Comparison of ENCODE assay signal across 14 cellular contexts in the genomic region with DNA sequence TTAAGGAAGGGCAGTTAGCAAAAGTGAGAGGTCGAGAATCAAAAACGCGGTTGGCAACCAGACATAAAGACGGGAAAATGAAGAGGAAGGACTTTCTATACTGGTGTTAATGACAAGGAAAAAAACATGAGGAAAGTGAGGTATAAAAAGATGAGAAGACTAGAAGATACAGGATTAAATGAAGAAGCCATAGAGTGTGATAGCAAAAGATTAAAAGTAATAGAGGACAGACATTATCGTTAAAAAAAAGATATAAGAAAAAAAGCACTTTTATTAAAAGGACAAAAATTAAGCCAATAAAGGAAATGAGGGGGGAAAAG. TPM values are rescaled to one million over a fixed set of nuclear protein-coding genes. Genes with fewer than 3 reads are reported as not detected.
A peak's percentile ranks its signal among the peaks of the same experiment; 100 is the strongest.
DNase-seq lines count a peak whose midpoint lies in the region; ATAC-seq, FAIRE-seq and TF ChIP-seq lines count a peak whose summit lies in the region.
"Had no signal": no experiment of that assay in that cellular context is flagged by ENCODE, and none has a peak within 500 bp of the region (broad histone marks: within the 10 kb centered on the region; RNA-seq: fewer than 3 reads in every experiment).

No MANE protein-coding gene starts in this region.

- H2AFZ ChIP-seq in SK-N-SH (ENCODE audit: low read depth), result 0 out of 2 replicates have a peak overlapping the region, but pooled peaks have one; percentile 81

- no peak for DNase-seq in SK-N-SH
- no peak for DNase-seq in SJCRH30
- DNase-seq in immature natural killer cell, result no peak
- no peak for DNase-seq in NCI-H345 treated with DMSO at 0.1 percent for 48 hours (lab: John Stamatoyannopoulos, UW; ENCODE audit: unreplicated experiment)
- no peak for DNase-seq in GM12891 (ENCODE audit: insufficient read length, low spot score)
- DNase-seq: 8988T; amniotic stem cell; endodermal cell; spleen; stimulated activated CD8-positive, alpha-beta memory T cell treated with anti-CD3 and anti-CD28 coated beads, Interleukin-4, amount 100 ng/mL, for 48 hours had no signal

- H3K9me2 ChIP-seq in SK-N-SH, result no peaks in the 10 kb centered on the region

- H3K27me3 Mint-ChIP-seq in immature natural killer cell (ENCODE audit: low read depth in 3 of 3), result peaks cover 14 to 22% (median 15%) of the 10 kb centered on the region in 3 donors

- TF ChIP-seq EP300 in SK-N-SH (IDR thresholded peaks at IDR 0.05; ENCODE audit: borderline replicate concordance in 1 of 2, low read depth in 1 of 2, low read length in 1 of 2), result no peak

- TF ChIP-seq CTCF in SK-N-SH (IDR thresholded peaks at IDR 0.05), result no peak

- H3K4me1 ChIP-seq in SK-N-SH (ENCODE audit: control insufficient read depth in 1 of 2, insufficient read depth in 2 of 2, low read depth in 1 of 2, low read length in 1 of 2) (peaks cover 10 to 17% of the 10 kb centered on the region in 2 experiments; a peak in 3 of 4 replicates), SJCRH30 (peaks cover 11% of the 10 kb centered on the region), subcutaneous abdominal adipose tissue (ENCODE audit: control insufficient read depth in 5 of 5, insufficient read depth in 5 of 5, low read length in 5 of 5) (peaks cover 6 to 51% (median 38%) of the 10 kb centered on the region in 5 donors)

- H3K36me3 ChIP-seq in SK-N-SH (replicated peaks in 1 of 2; ENCODE audit: control insufficient read depth in 1 of 2, insufficient read depth in 2 of 2, low read length in 1 of 2), result no peaks in the 10 kb centered on the region
- no peaks in the 10 kb centered on the region for H3K36me3 ChIP-seq in SJCRH30
- no peaks in the 10 kb centered on the region for H3K36me3 ChIP-seq in subcutaneous abdominal adipose tissue (ENCODE audit: control insufficient read depth in 5 of 5, insufficient read depth in 5 of 5, low read length in 5 of 5)
- H3K36me3 ChIP-seq: spleen had no signal

- no peak for TF ChIP-seq RAD21 in SK-N-SH (IDR thresholded peaks at IDR 0.05; ENCODE audit: low read length)

- no peak overlapping the region for H3K4me3 ChIP-seq in SK-N-SH (ENCODE audit: low read depth in 2 of 2, low read length in 1 of 2)
- peak overlapping the region; percentile 81 for H3K4me3 ChIP-seq in SJCRH30
- peak overlapping the region in 3 of 5 donors; percentile 82 to 89 (median 87) for H3K4me3 ChIP-seq in subcutaneous abdominal adipose tissue (ENCODE audit: low read depth in 1 of 5, low read length in 5 of 5)
- H3K4me3 ChIP-seq: mucosa of descending colon had no signal

- peak overlapping the region; percentile 70 to 92 (median 91) for H3K4me3 Mint-ChIP-seq in immature natural killer cell

- H3F3A ChIP-seq in SK-N-SH (replicated peaks; ENCODE audit: insufficient read depth), result peaks cover 4% of the 10 kb centered on the region

- no peak for TF ChIP-seq POLR2A in GM12891 (IDR thresholded peaks at IDR 0.05; ENCODE audit: low read depth, low read length)

- H3K79me2 ChIP-seq in SK-N-SH (ENCODE audit: insufficient read depth), result no peaks in the 10 kb centered on the region; the same call in none of the 2 replicates

- H4K20me1 ChIP-seq in SK-N-SH (ENCODE audit: insufficient read depth), result no peaks in the 10 kb centered on the region; the same call in 1 of the 2 replicates

- H3K27me3 ChIP-seq in SK-N-SH (ENCODE audit: insufficient read depth) (no peaks in the 10 kb centered on the region), SJCRH30 (no peaks in the 10 kb centered on the region), subcutaneous abdominal adipose tissue (ENCODE audit: control insufficient read depth in 5 of 5, insufficient read depth in 4 of 5, low read length in 5 of 5) (no peaks in the 10 kb centered on the region)

- 95% methylated on average over 5 of the region's 5 CpGs for WGBS in SK-N-SH (ENCODE audit: low lambda C conversion rate)

- POLR2A ChIA-PET in SK-N-SH (lab: Yijun Ruan, JAX), result interaction anchor here (2.8 to 2.9 kb wide), 2 partner anchors 99 to 105 kb away, joined by 38 to 97 read pairs; no protein-coding TSS in a partner anchor

- FAIRE-seq in GM12891 (lab: Jason Lieb, UNC), result no peak

- no peak overlapping the region for H3K27ac ChIP-seq in SK-N-SH (ENCODE audit: low read depth in 2 of 2, low read length in 1 of 2)
- H3K27ac ChIP-seq in SJCRH30, result no peak overlapping the region
- H3K27ac ChIP-seq in subcutaneous abdominal adipose tissue (ENCODE audit: low read depth, low read length), result peak overlapping the region; percentile 88

- CTCF ChIA-PET in SK-N-SH (lab: Yijun Ruan, JAX), result interaction anchor here (0.9 to 4.0 kb wide), 4 partner anchors 18 to 256 kb away, joined by 3 to 56 read pairs (median 28); no protein-coding TSS in a partner anchor

- H3K4me1 Mint-ChIP-seq in immature natural killer cell, result peaks cover 10 to 18% of the 10 kb centered on the region in 2 donors

- H3K9me3 Mint-ChIP-seq in immature natural killer cell, result no peaks in the 10 kb centered on the region
- H3K9me3 Mint-ChIP-seq: endodermal cell had no signal

- no peaks in the 10 kb centered on the region for H3K36me3 Mint-ChIP-seq in immature natural killer cell

- H3K4me2 ChIP-seq in SK-N-SH, result no peak overlapping the region

- H3K9ac ChIP-seq in SK-N-SH (no peak overlapping the region), subcutaneous abdominal adipose tissue (ENCODE audit: low read length in 5 of 5) (peak overlapping the region in 1 of 5 donors; percentile 11)

- peak overlapping the region in 1 of 6 donors; percentile 2 for H3K27ac Mint-ChIP-seq in immature natural killer cell

- ATAC-seq in SK-N-SH treated with all-trans-retinoic acid at 6 μM for 48 hours, result no peak
- ATAC-seq in HG03097 (IDR thresholded peaks at IDR 0.05; ENCODE audit: low FRiP score, unreplicated experiment), result no peak
- ATAC-seq: mucosa of descending colon had no signal

- H3K9me3 ChIP-seq in SK-N-SH, result no peaks in the 10 kb centered on the region
- no peaks in the 10 kb centered on the region for H3K9me3 ChIP-seq in SJCRH30 (replicated peaks)
- H3K9me3 ChIP-seq in subcutaneous abdominal adipose tissue (ENCODE audit: control insufficient read depth in 5 of 5, low read length in 5 of 5), result no peaks in the 10 kb centered on the region
- H3K9me3 ChIP-seq: mucosa of descending colon, spleen had no signal

TF ChIP-seq in SK-N-SH, 30 proteins besides CTCF, POLR2A, EP300 and RAD21 (continues in another document):
- TF ChIP-seq SIN3A (IDR thresholded peaks at IDR 0.05; ENCODE audit: borderline replicate concordance, low read depth, low read length) (no peak), YY1 (IDR thresholded peaks at IDR 0.05; ENCODE audit: low read depth) (no peak), MEF2A (IDR thresholded peaks at IDR 0.05; ENCODE audit: borderline replicate concordance, low read depth) (no peak), USF2 (IDR thresholded peaks at IDR 0.05; ENCODE audit: borderline replicate concordance, low read depth, low read length) (no peak), RCOR1 (IDR thresholded peaks at IDR 0.05; ENCODE audit: low read length) (no peak), GABPA (IDR thresholded peaks at IDR 0.05; ENCODE audit: low read depth) (no peak), GATA2 (CRISPR knock-in tag; IDR thresholded peaks at IDR 0.05) (no peak)

TF ChIP-seq in GM12891, 5 proteins besides CTCF, POLR2A, EP300 and RAD21:
- TF ChIP-seq TAF1 (IDR thresholded peaks at IDR 0.05; ENCODE audit: low read depth, low read length), result no peak
- TF ChIP-seq SPI1 (IDR thresholded peaks at IDR 0.05; ENCODE audit: low read depth, low read length), result no peak
- no peak for TF ChIP-seq POLR2AphosphoS5 (IDR thresholded peaks at IDR 0.05; ENCODE audit: low read depth, low read length)
- no peak for TF ChIP-seq PAX5 (IDR thresholded peaks at IDR 0.05; ENCODE audit: insufficient read depth, low read length, severe bottlenecking)
- no peak for TF ChIP-seq POU2F2 (IDR thresholded peaks at IDR 0.05; ENCODE audit: low read depth, low read length)

RNA-seq across cellular contexts. Expression of gene SSBP2, which starts 1.7 kb away (rescaled TPM):
- polyA plus RNA-seq in SK-N-SH (2012; rRNA removed), result 35.3 and 52.2 TPM in 2 replicates
- 39.7 and 44.1 TPM in 2 replicates for polyA plus RNA-seq in SK-N-SH (2012; cell fraction: cytosol; rRNA removed)
- polyA plus RNA-seq in SK-N-SH (2012; cell fraction: nucleus; rRNA removed), result 30.8 and 42.2 TPM in 2 replicates
- total RNA-seq in SJCRH30 (2014; rRNA removed; shearing (Covaris generic)), result 28.9 and 30.0 TPM in 2 replicates
- 10 to 100 TPM; 28.4 to 90.8 (median 34.2) TPM for polyA plus RNA-seq in immature natural killer cell
- polyA plus RNA-seq in GM12891 (2012; ENCODE audit: low read depth, missing spikeins), result 48.3 TPM

Comparison
In these comparisons a context has a peak if more than half of its experiments do, and no peak if none do; other contexts are left out.
1. H3K4me3 ChIP-seq: peak in SJCRH30 (single experiment) and subcutaneous abdominal adipose tissue (3 of 5); none in SK-N-SH (0 of 2).